In the genomic region with DNA sequence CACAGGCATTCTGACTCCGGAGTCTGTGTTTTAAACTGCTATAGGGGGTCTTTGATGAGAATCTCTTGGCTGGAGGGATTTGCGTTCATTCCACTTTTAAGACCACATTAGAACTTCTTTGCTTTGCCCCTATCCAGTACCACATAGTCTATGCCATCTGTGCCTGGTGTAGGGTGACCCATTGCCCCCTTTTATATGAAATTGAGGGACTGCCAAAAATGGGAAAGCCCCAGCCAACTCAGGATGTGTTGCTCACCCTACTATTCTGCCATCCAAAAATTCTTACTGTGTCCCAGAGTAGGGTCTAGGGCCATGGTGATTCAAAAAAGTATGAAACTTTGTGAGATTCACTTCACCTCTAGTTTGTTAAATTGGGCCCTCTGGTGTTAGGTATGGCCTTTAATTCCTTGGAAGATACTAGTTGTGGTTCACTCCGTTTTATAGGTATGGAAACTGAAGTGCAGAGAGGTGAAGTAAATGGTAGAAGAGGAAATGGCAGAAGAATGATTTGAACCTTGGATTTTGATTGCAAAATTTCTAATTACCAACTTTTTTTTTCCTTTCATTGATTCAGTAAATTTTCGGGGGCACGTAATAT, we compare ENCODE assay signal across 8 cellular contexts. TPM values are rescaled to one million over a fixed set of nuclear protein-coding genes. Genes with fewer than 3 reads are reported as not detected.
DNase-seq lines count a peak whose midpoint lies in the region; ATAC-seq, FAIRE-seq and TF ChIP-seq lines count a peak whose summit lies in the region.

No MANE protein-coding gene starts in this region.

- no peaks in the 10 kb centered on the region for H4K20me1 ChIP-seq in Karpas-422 (ENCODE audit: insufficient read depth, low read depth, low read length)

- WGBS in pancreas, 2 donors = 72 to 73% methylated on average over 5 of the region's 5 CpGs

- H3K27ac ChIP-seq in Karpas-422 (ENCODE audit: low read length) = no peak overlapping the region
- no peak overlapping the region for H3K27ac ChIP-seq in pancreas

- peaks cover 17% of the 10 kb centered on the region for H3K4me1 ChIP-seq in Karpas-422 (ENCODE audit: low read length)
- H3K4me1 ChIP-seq in pancreas = peaks cover 0 to 12% (median 0%) of the 10 kb centered on the region in 3 donors

- peaks cover 6% of the 10 kb centered on the region for H3K36me3 Mint-ChIP-seq in dendritic cell treated with granulocyte-macrophage colony-stimulating factor and Interleukin-4, amounts not matched to agents 40 ng/mL and 50 ng/mL, for 4 days (ENCODE audit: low read depth)
- peaks cover 21% of the 10 kb centered on the region for H3K36me3 Mint-ChIP-seq in nephron (ENCODE audit: low read depth)

- ATAC-seq in HG03280 (IDR thresholded peaks at IDR 0.05; ENCODE audit: unreplicated experiment) (no peak), pancreas (no peak), HG02763 (IDR thresholded peaks at IDR 0.05; ENCODE audit: unreplicated experiment) (no peak)

- H3K4me1 Mint-ChIP-seq in dendritic cell treated with granulocyte-macrophage colony-stimulating factor and Interleukin-4, amounts not matched to agents 40 ng/mL and 50 ng/mL, for 4 days (ENCODE audit: low read depth) = peaks cover 24% of the 10 kb centered on the region
- peaks cover 31% of the 10 kb centered on the region for H3K4me1 Mint-ChIP-seq in nephron

- peak; percentile 26 for TF ChIP-seq CTCF in BJ (IDR thresholded peaks at IDR 0.05; ENCODE audit: insufficient read depth, low read depth, low read length)
- TF ChIP-seq CTCF in nephron (IDR thresholded peaks at IDR 0.05; ENCODE audit: unreplicated experiment in 3 of 3) = no peak
- no peak for TF ChIP-seq CTCF in pancreas (IDR thresholded peaks at IDR 0.05)

- H3K9me2 ChIP-seq in Karpas-422 (replicated peaks; ENCODE audit: insufficient read depth, low read length) = no peaks in the 10 kb centered on the region

- H3K4me3 ChIP-seq in BJ (ENCODE audit: low read depth, low read length) (peak overlapping the region; percentile 82), Karpas-422 (ENCODE audit: low read length) (peak overlapping the region; percentile 88), pancreas (peak overlapping the region in 2 of 4 donors; percentile 98)

- POLR2A ChIA-PET in BJ (lab: Charles Lee) = no interaction called here

- no peaks in the 10 kb centered on the region for H3K9me3 ChIP-seq in Karpas-422 (ENCODE audit: low read length)
- no peaks in the 10 kb centered on the region for H3K9me3 ChIP-seq in pancreas

- H3K79me2 ChIP-seq in Karpas-422 (ENCODE audit: low read length) = peaks cover 61% of the 10 kb centered on the region

- FAIRE-seq in pancreas (lab: Jason Lieb, UNC) = no peak

- no peaks in the 10 kb centered on the region for H3K36me3 ChIP-seq in BJ (ENCODE audit: control insufficient read depth, insufficient read depth, low read length)
- H3K36me3 ChIP-seq in Karpas-422 (ENCODE audit: insufficient read depth, low read length) = no peaks in the 10 kb centered on the region
- no peaks in the 10 kb centered on the region for H3K36me3 ChIP-seq in pancreas

- intact Hi-C loops in dendritic cell treated with granulocyte-macrophage colony-stimulating factor and Interleukin-4, amounts not matched to agents 40 ng/mL and 50 ng/mL, for 4 days (cut with micrococcal nuclease) = no loop called here
- intact Hi-C loops in pancreas (cut with DNase I) = loop anchor here in 1 of 3 donors (5.0 kb wide), 1 partner anchor 428 kb away; no protein-coding TSS in a partner anchor

- peak overlapping the region; percentile 85 for H3K9ac ChIP-seq in Karpas-422 (ENCODE audit: low read length)

- H3K4me3 Mint-ChIP-seq in dendritic cell treated with granulocyte-macrophage colony-stimulating factor and Interleukin-4, amounts not matched to agents 40 ng/mL and 50 ng/mL, for 4 days = no peak overlapping the region
- H3K4me3 Mint-ChIP-seq in nephron = peak overlapping the region; percentile 89 to 98 (median 92)

- peak overlapping the region; percentile 100 for H3K27ac Mint-ChIP-seq in dendritic cell treated with granulocyte-macrophage colony-stimulating factor and Interleukin-4, amounts not matched to agents 40 ng/mL and 50 ng/mL, for 4 days
- peak overlapping the region; percentile 43 to 93 (median 83) for H3K27ac Mint-ChIP-seq in nephron

- CTCF ChIA-PET in BJ (lab: Yijun Ruan, JAX) = interaction anchor here (1.1 to 13.0 kb wide), 5 partner anchors 9 to 111 kb away, joined by 6 to 544 read pairs (median 16); no protein-coding TSS in a partner anchor

- no peak overlapping the region for H2AFZ ChIP-seq in Karpas-422 (ENCODE audit: low read length)

- H3K27me3 ChIP-seq in BJ (ENCODE audit: control insufficient read depth, insufficient read depth, low read length) (peaks cover 2% of the 10 kb centered on the region; the same call in 1 of the 2 replicates), Karpas-422 (ENCODE audit: low read length) (no peaks in the 10 kb centered on the region), pancreas (no peaks in the 10 kb centered on the region)

- DNase-seq in BJ (ENCODE audit: low read depth) (no peak), Karpas-422 (no peak), SHP77 (lab: John Stamatoyannopoulos, UW) (no peak), pancreas (no peak)

- H3K4me2 ChIP-seq in Karpas-422 (ENCODE audit: low read depth, low read length, poor library complexity, severe bottlenecking) = peak overlapping the region; percentile 91

- no peaks in the 10 kb centered on the region for H3K27me3 Mint-ChIP-seq in dendritic cell treated with granulocyte-macrophage colony-stimulating factor and Interleukin-4, amounts not matched to agents 40 ng/mL and 50 ng/mL, for 4 days
- H3K27me3 Mint-ChIP-seq in nephron (ENCODE audit: low read depth) = no peaks in the 10 kb centered on the region

- H3K9me3 Mint-ChIP-seq in dendritic cell treated with granulocyte-macrophage colony-stimulating factor and Interleukin-4, amounts not matched to agents 40 ng/mL and 50 ng/mL, for 4 days = no peaks in the 10 kb centered on the region
- H3K9me3 Mint-ChIP-seq in nephron = no peaks in the 10 kb centered on the region

RNA-seq across cellular contexts. Expression of a gene that starts 1.4 kb away (rescaled TPM):
- 10.4 and 40.1 TPM in 2 replicates for polyA plus RNA-seq in BJ (2011; rRNA removed)
- 0.76 and 0.87 TPM in 2 replicates for polyA minus RNA-seq in BJ (2011; rRNA and poly(A)+ RNA removed)
- total RNA-seq in Karpas-422 (2014; rRNA removed; shearing (Covaris generic); ENCODE audit: low replicate concordance) = 70.7 and 80.0 TPM in 2 replicates
- total RNA-seq in pancreas = 10 to 100 TPM in 2 of 6 donors, 1 to 10 TPM in 4; 7.7 to 13.2 (median 8.9) TPM
- 10 to 100 TPM; 29.0 to 32.9 TPM for polyA plus RNA-seq in pancreas

RNA-seq across cellular contexts. Expression of a gene that starts 35.5 kb away (rescaled TPM):
- polyA plus RNA-seq in BJ (2011; rRNA removed) = 0.07 and 0.10 TPM in 2 replicates
- polyA minus RNA-seq in BJ (2011; rRNA and poly(A)+ RNA removed) = 0.57 and 1.3 TPM in 2 replicates
- not detected in 2 replicates for total RNA-seq in Karpas-422 (2014; rRNA removed; shearing (Covaris generic); ENCODE audit: low replicate concordance)
- total RNA-seq in pancreas = under 1 TPM in 1 of 6 donors, not detected in 5; 0.09 TPM
- not detected for polyA plus RNA-seq in pancreas
